In the genomic region with DNA sequence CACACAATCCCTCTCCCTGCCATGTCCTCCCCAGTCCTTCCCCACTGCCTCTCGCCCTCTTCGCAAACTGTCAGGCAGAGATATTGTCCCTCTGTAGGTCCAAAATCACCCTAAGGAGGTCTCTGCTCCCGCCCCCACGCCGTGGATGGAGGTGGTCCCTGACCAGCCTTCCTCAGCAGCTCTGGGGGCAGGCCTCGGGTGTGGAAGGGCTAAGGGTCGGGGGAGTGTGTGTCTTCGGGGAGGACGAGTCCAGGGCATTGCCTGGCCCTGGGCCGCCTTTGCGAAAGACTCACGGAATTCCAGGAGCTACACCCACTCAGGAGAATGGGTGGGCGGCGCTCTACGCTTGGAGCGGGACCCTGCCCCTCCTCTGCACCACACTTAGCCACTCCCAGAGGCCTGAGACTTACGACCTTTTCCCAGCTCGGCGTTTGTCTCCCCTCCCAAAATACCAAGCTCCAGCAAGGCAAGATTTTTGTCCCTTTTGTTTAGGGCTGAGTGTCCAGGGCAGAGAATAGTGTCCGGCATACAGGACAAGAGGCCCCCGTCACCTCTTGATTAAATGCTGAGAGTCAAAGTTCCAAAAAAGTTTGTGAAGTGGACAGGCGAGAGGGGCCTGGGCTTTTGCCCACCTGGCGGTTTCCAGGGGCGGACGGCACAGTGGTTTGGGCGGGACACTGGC, we compare ENCODE assay signal across 8 cellular contexts. TPM values are rescaled to one million over a fixed set of nuclear protein-coding genes. Genes with fewer than 3 reads are reported as not detected.
DNase-seq lines count a peak whose midpoint lies in the region; ATAC-seq and TF ChIP-seq lines count a peak whose summit lies in the region.

No MANE protein-coding gene starts in this region.

- H3K9me3 ChIP-seq in right atrium auricular region, result no peaks in the 10 kb centered on the region

- peaks cover 42% of the 10 kb centered on the region for H3K27me3 Mint-ChIP-seq in activated T-helper 17 cell treated with anti-CD3 and anti-CD28 coated beads, Interleukin-2, amount 50 U/mL, for 72 hours

- H3K27me3 ChIP-seq in ACC112 (ENCODE audit: insufficient read depth, low read length) (no peaks in the 10 kb centered on the region), right atrium auricular region (no peaks in the 10 kb centered on the region)

- H3K27ac ChIP-seq in ACC112 (ENCODE audit: low read depth, low read length) (peak overlapping the region; percentile 27), right atrium auricular region (peak overlapping the region; percentile 68 to 80)

- no peak for ATAC-seq in activated T-helper 17 cell treated with anti-CD3 and anti-CD28 coated beads, Interleukin-2, amount 50 U/mL, for 72 hours (replicated peaks)
- ATAC-seq in GM21360 (IDR thresholded peaks at IDR 0.05; ENCODE audit: unreplicated experiment), result no peak
- no peak for ATAC-seq in activated CD4-positive, CD25-positive, alpha-beta regulatory T cell treated with anti-CD3 and anti-CD28 coated beads, Interleukin-2, amount 50 U/mL, for 24 hours

- peak overlapping the region; percentile 85 for H3K4me3 ChIP-seq in ACC112 (ENCODE audit: low read depth, low read length)
- peak overlapping the region; percentile 56 to 81 for H3K4me3 ChIP-seq in right atrium auricular region

- no peak overlapping the region for H3K27ac Mint-ChIP-seq in activated T-helper 17 cell treated with anti-CD3 and anti-CD28 coated beads, Interleukin-2, amount 50 U/mL, for 72 hours

- peak; percentile 62 for DNase-seq in HK-2 (ENCODE audit: unreplicated experiment)
- DNase-seq in right atrium auricular region (ENCODE audit: low spot score), result peak; percentile 84
- peak; percentile 49 for DNase-seq in renal cortical epithelial cell (ENCODE audit: low read depth)
- no peak for DNase-seq in stimulated activated naive CD4-positive, alpha-beta T cell (lab: John Stamatoyannopoulos, UW)

- H3K4me1 ChIP-seq in ACC112 (ENCODE audit: control insufficient read depth, insufficient read depth, low read length, unreplicated experiment) (peaks cover 7% of the 10 kb centered on the region), right atrium auricular region (peaks cover 0 to 21% of the 10 kb centered on the region in 2 donors)

- H3K9me3 Mint-ChIP-seq in activated T-helper 17 cell treated with anti-CD3 and anti-CD28 coated beads, Interleukin-2, amount 50 U/mL, for 72 hours, result no peaks in the 10 kb centered on the region

- peaks cover 45% of the 10 kb centered on the region for H3K79me2 ChIP-seq in ACC112 (ENCODE audit: control insufficient read depth, insufficient read depth, low read length, unreplicated experiment)

- H3K4me3 Mint-ChIP-seq in activated T-helper 17 cell treated with anti-CD3 and anti-CD28 coated beads, Interleukin-2, amount 50 U/mL, for 72 hours, result peak overlapping the region; percentile 82

- no peaks in the 10 kb centered on the region for H3K4me1 Mint-ChIP-seq in activated T-helper 17 cell treated with anti-CD3 and anti-CD28 coated beads, Interleukin-2, amount 50 U/mL, for 72 hours

- H3K36me3 Mint-ChIP-seq in activated T-helper 17 cell treated with anti-CD3 and anti-CD28 coated beads, Interleukin-2, amount 50 U/mL, for 72 hours (ENCODE audit: low read depth), result peaks cover 4% of the 10 kb centered on the region

- peak overlapping the region; percentile 97 for H2AFZ ChIP-seq in ACC112 (ENCODE audit: low read length, unreplicated experiment)

- peaks cover 13% of the 10 kb centered on the region; the same call in 1 of the 2 replicates for H3K36me3 ChIP-seq in ACC112 (ENCODE audit: insufficient read depth, low read length)
- H3K36me3 ChIP-seq in right atrium auricular region, result no peaks in the 10 kb centered on the region

- no peak for TF ChIP-seq CTCF in right atrium auricular region (IDR thresholded peaks at IDR 0.05)

RNA-seq across cellular contexts. Expression of gene PYGL, which starts 0.9 kb away (rescaled TPM):
- total RNA-seq in activated T-helper 17 cell treated with anti-CD3 and anti-CD28 coated beads, Interleukin-2, amount 50 U/mL, for 72 hours, result 1 to 10 TPM in 1 of 2 donors, under 1 TPM in 1; 0.26 to 3.9 TPM
- total RNA-seq in right atrium auricular region, result 10 to 100 TPM in 1 of 2 donors, 1 to 10 TPM in 1; 7.0 to 27.1 TPM
- 112 and 202 TPM in 2 replicates for total RNA-seq in renal cortical epithelial cell

Comparison
In these comparisons a context has a peak if more than half of its experiments do, and no peak if none do; other contexts are left out.
1. DNase-seq: peak in HK-2 (single experiment), right atrium auricular region (single experiment) and renal cortical epithelial cell (single experiment); none in stimulated activated naive CD4-positive, alpha-beta T cell (0 of 6).